26 cellular contexts compared by ENCODE assay signal in genomic region chr1:20693623-20694022, GRCh38. TPM values are rescaled to one million over a fixed set of nuclear protein-coding genes. Genes with fewer than 3 reads are reported as not detected.
DNase-seq lines count a peak whose midpoint lies in the region; ATAC-seq, FAIRE-seq and TF ChIP-seq lines count a peak whose summit lies in the region.
"Had no signal": no experiment of that assay in that cellular context is flagged by ENCODE, and none has a peak within 500 bp of the region (broad histone marks: within the 10 kb centered on the region; RNA-seq: fewer than 3 reads in every experiment).

No MANE protein-coding gene starts in this region.

- TF ChIP-seq CTCF in HepG2 (CRISPR knock-in tag; IDR thresholded peaks at IDR 0.05) (no peak), right lobe of liver (IDR thresholded peaks at IDR 0.05) (no peak)

- H2AFZ ChIP-seq in HepG2 (ENCODE audit: low read length), result no peak overlapping the region
- H2AFZ ChIP-seq: GM23248 had no signal

- in situ Hi-C loops in HepG2 (cut with HindIII; ENCODE audit: extremely low pct_ligation_motif_present, low pct_unique_long_range_greater_than_20kb), result loop anchor here (5.0 kb wide), 1 partner anchor 504 kb away; no protein-coding TSS in a partner anchor

- TF ChIP-seq POLR2A in HepG2 (IDR thresholded peaks at IDR 0.05; ENCODE audit: insufficient read depth in 1 of 2, low read depth in 2 of 2, low read length in 2 of 2) (no peak), right lobe of liver (IDR thresholded peaks at IDR 0.05) (no peak)

- intact Hi-C loops in HepG2 (cut with micrococcal nuclease; ENCODE audit: unreplicated experiment) (no loop called here), right lobe of liver (cut with DNase I) (loop anchor here in 1 of 2 donors (10.0 kb wide), 1 partner anchor 501 kb away; no protein-coding TSS in a partner anchor)

- no peaks in the 10 kb centered on the region for H3K79me2 ChIP-seq in HepG2 (ENCODE audit: insufficient read depth, low read length)

- H3K36me3 Mint-ChIP-seq in stimulated activated effector memory CD8-positive, alpha-beta T cell treated with anti-CD3 and anti-CD28 coated beads, Interleukin-12 subunit alpha, Interleukin-12 subunit beta, amount 100 ng/mL, for 72 hours, result no peaks in the 10 kb centered on the region
- H3K36me3 Mint-ChIP-seq in activated T-cell treated with anti-CD3 and anti-CD28 coated beads, Interleukin-2, amount 50 U/mL, for 24 hours (ENCODE audit: low read depth), result no peaks in the 10 kb centered on the region
- H3K36me3 Mint-ChIP-seq: CD14-positive monocyte had no signal

- H3K4me2 ChIP-seq in HepG2 (ENCODE audit: low read depth, low read length), result no peak overlapping the region
- H3K4me2 ChIP-seq: A549; BLaER1 treated with 17β-estradiol and CSF1 and Interleukin-3, amounts not matched to agents 10 nM and 100 nM had no signal

- H3K27me3 ChIP-seq in HepG2 (ENCODE audit: control insufficient read depth in 1 of 2, insufficient read depth in 2 of 2, low read length in 2 of 2) (peaks cover 6 to 21% of the 10 kb centered on the region in 2 experiments; a peak in 4 of 5 replicates), right lobe of liver (no peaks in the 10 kb centered on the region)
- H3K27me3 ChIP-seq: BE2C; BLaER1 treated with 17β-estradiol and CSF1 and Interleukin-3, amounts not matched to agents 10 nM and 100 nM had no signal

- H3K4me3 ChIP-seq in HepG2 (replicated peaks in 1 of 3; ENCODE audit: insufficient read depth in 1 of 3, low read depth in 2 of 3, low read length in 3 of 3) (no peak overlapping the region), right lobe of liver (no peak overlapping the region)
- H3K4me3 ChIP-seq: A549; BLaER1 treated with 17β-estradiol and CSF1 and Interleukin-3, amounts not matched to agents 10 nM and 100 nM; GM12878; GM23248 had no signal

- ATAC-seq in HepG2, result no peak
- no peak for ATAC-seq in right lobe of liver
- ATAC-seq in stimulated activated effector memory CD8-positive, alpha-beta T cell treated with anti-CD3 and anti-CD28 coated beads, Interleukin-12 subunit alpha, Interleukin-12 subunit beta, amount 100 ng/mL, for 72 hours, result no peak
- ATAC-seq: A549, GM12878 had no signal

- H3K9ac ChIP-seq in HepG2 (ENCODE audit: insufficient read depth, low read depth, low read length), result no peak overlapping the region
- H3K9ac ChIP-seq: BLaER1 treated with 17β-estradiol and CSF1 and Interleukin-3, amounts not matched to agents 10 nM and 100 nM; GM23248 had no signal

- H3K27me3 Mint-ChIP-seq in activated T-cell treated with anti-CD3 and anti-CD28 coated beads, Interleukin-2, amount 50 U/mL, for 24 hours, result peaks cover 2% of the 10 kb centered on the region
- H3K27me3 Mint-ChIP-seq: CD4-positive, alpha-beta T cell had no signal

- FAIRE-seq in HepG2 (lab: Jason Lieb, UNC), result no peak
- FAIRE-seq: A549, D721Med, GM12878, GM19239, H1 had no signal

- H3K4me1 ChIP-seq in HepG2 (ENCODE audit: insufficient read depth, low read length) (peaks cover 34% of the 10 kb centered on the region), right lobe of liver (no peaks in the 10 kb centered on the region)
- H3K4me1 ChIP-seq: BE2C had no signal

- CTCF ChIA-PET in HepG2 (lab: Yijun Ruan, JAX; ENCODE audit: low intra/inter-chr PET ratio, low total read pairs), result no interaction called here

- no peak for TF ChIP-seq RAD21 in HepG2 (CRISPR knock-in tag; IDR thresholded peaks at IDR 0.05)

- no peaks in the 10 kb centered on the region for H3K9me3 ChIP-seq in HepG2 (ENCODE audit: low read length)
- H3K9me3 ChIP-seq in right lobe of liver, result no peaks in the 10 kb centered on the region
- H3K9me3 ChIP-seq: A549; BE2C; BLaER1 treated with 17β-estradiol and CSF1 and Interleukin-3, amounts not matched to agents 10 nM and 100 nM had no signal

- no peaks in the 10 kb centered on the region for H3K9me3 Mint-ChIP-seq in stimulated activated effector memory CD8-positive, alpha-beta T cell treated with anti-CD3 and anti-CD28 coated beads, Interleukin-12 subunit alpha, Interleukin-12 subunit beta, amount 100 ng/mL, for 72 hours
- no peaks in the 10 kb centered on the region for H3K9me3 Mint-ChIP-seq in activated T-cell treated with anti-CD3 and anti-CD28 coated beads, Interleukin-2, amount 50 U/mL, for 24 hours
- H3K9me3 Mint-ChIP-seq: CD14-positive monocyte; CD4-positive, alpha-beta T cell; CD8-positive, alpha-beta memory T cell had no signal

- WGBS in HepG2 (ENCODE audit: low lambda C conversion rate), result 22% methylated on average over 2 of the region's 2 CpGs
- WGBS in right lobe of liver (ENCODE audit: insufficient coverage, low coverage, low lambda C conversion rate, missing lambda C conversion rate), result 83% methylated on average over 2 of the region's 2 CpGs

- no TSS peak for BruUV-seq in HepG2 (replicated peaks; lab: Mats Ljungman, UMichigan)

- no peaks in the 10 kb centered on the region for H3K36me3 ChIP-seq in HepG2 (replicated peaks in 1 of 2; ENCODE audit: control insufficient read depth in 1 of 2, insufficient read depth in 2 of 2, low read length in 2 of 2)
- H3K36me3 ChIP-seq in right lobe of liver, result no peaks in the 10 kb centered on the region
- H3K36me3 ChIP-seq: BE2C; BLaER1 treated with 17β-estradiol and CSF1 and Interleukin-3, amounts not matched to agents 10 nM and 100 nM had no signal

- no peak for TF ChIP-seq EP300 in HepG2 (IDR thresholded peaks at IDR 0.05; ENCODE audit: low read depth in 2 of 2, low read length in 2 of 2)
- TF ChIP-seq EP300 in HepG2 (CRISPR knock-in tag; IDR thresholded peaks at IDR 0.05; ENCODE audit: borderline replicate concordance), result no peak

- DNase-seq in HepG2 (ENCODE audit: low spot score) (no peak), right lobe of liver (no peak), myocyte (ENCODE audit: low read depth) (peak; percentile 12), iPS-NIHi11 (ENCODE audit: low spot score) (no peak)
- no peak for DNase-seq in stimulated activated effector memory CD8-positive, alpha-beta T cell treated with anti-CD3 and anti-CD28 coated beads, Interleukin-12 subunit alpha, Interleukin-12 subunit beta, amount 100 ng/mL, for 72 hours (ENCODE audit: low spot score in 2 of 2)
- no peak for DNase-seq in activated T-cell treated with anti-CD3 and anti-CD28 coated beads, Interleukin-2, amount 50 U/mL, for 24 hours
- DNase-seq: 8988T; ACHN; AML-193; BE2C; CD4-positive, alpha-beta T cell; CD8-positive, alpha-beta memory T cell; DMS 273 treated with DMSO at 0.1 percent for 48 hours; DMS79; EL; GDM1; GM23248; H7; HCEC 1CT had no signal

- peaks cover 14% of the 10 kb centered on the region for H3K4me1 Mint-ChIP-seq in stimulated activated effector memory CD8-positive, alpha-beta T cell treated with anti-CD3 and anti-CD28 coated beads, Interleukin-12 subunit alpha, Interleukin-12 subunit beta, amount 100 ng/mL, for 72 hours
- H3K4me1 Mint-ChIP-seq in activated T-cell treated with anti-CD3 and anti-CD28 coated beads, Interleukin-2, amount 50 U/mL, for 24 hours (ENCODE audit: low read depth), result peaks cover 9% of the 10 kb centered on the region

- H3K27ac Mint-ChIP-seq in stimulated activated effector memory CD8-positive, alpha-beta T cell treated with anti-CD3 and anti-CD28 coated beads, Interleukin-12 subunit alpha, Interleukin-12 subunit beta, amount 100 ng/mL, for 72 hours, result peak overlapping the region; percentile 14
- no peak overlapping the region for H3K27ac Mint-ChIP-seq in activated T-cell treated with anti-CD3 and anti-CD28 coated beads, Interleukin-2, amount 50 U/mL, for 24 hours
- H3K27ac Mint-ChIP-seq: CD14-positive monocyte; CD4-positive, alpha-beta T cell had no signal

- H4K20me1 ChIP-seq in HepG2 (ENCODE audit: insufficient read depth, low read length), result no peaks in the 10 kb centered on the region
- H4K20me1 ChIP-seq: BLaER1 treated with 17β-estradiol and CSF1 and Interleukin-3, amounts not matched to agents 10 nM and 100 nM had no signal

- H3K27ac ChIP-seq in HepG2 (ENCODE audit: extremely low read length, insufficient read depth, low read length), result no peak overlapping the region
- H3K27ac ChIP-seq in right lobe of liver, result no peak overlapping the region
- H3K27ac ChIP-seq: A549; BLaER1 treated with 17β-estradiol and CSF1 and Interleukin-3, amounts not matched to agents 10 nM and 100 nM; GM23248 had no signal

- H3K4me3 Mint-ChIP-seq in stimulated activated effector memory CD8-positive, alpha-beta T cell treated with anti-CD3 and anti-CD28 coated beads, Interleukin-12 subunit alpha, Interleukin-12 subunit beta, amount 100 ng/mL, for 72 hours, result no peak overlapping the region
- no peak overlapping the region for H3K4me3 Mint-ChIP-seq in activated T-cell treated with anti-CD3 and anti-CD28 coated beads, Interleukin-2, amount 50 U/mL, for 24 hours
- H3K4me3 Mint-ChIP-seq: CD14-positive monocyte; CD4-positive, alpha-beta T cell; CD8-positive, alpha-beta memory T cell had no signal

- POLR2A ChIA-PET in HepG2 (lab: Yijun Ruan, JAX), result no interaction called here

RNA-seq across cellular contexts. Expression of gene KIF17, which starts 24.2 kb away (rescaled TPM):
- total RNA-seq in HepG2 (2016; rRNA removed; fragmentation: Illumina TruSeq; extraction: Trizol) (0.24 and 0.25 TPM in 2 replicates), right lobe of liver (1 to 10 TPM; 1.0 to 3.2 (median 1.3) TPM), myocyte (0.10 and 0.19 TPM in 2 replicates)
- not detected in 2 replicates for total RNA-seq in HepG2 (2016; cell fraction: cytosol; rRNA removed; fragmentation: Illumina TruSeq; extraction: Trizol; ENCODE audit: low read depth)
- total RNA-seq in HepG2 (2016; cell fraction: insoluble cytoplasmic fraction; rRNA removed; fragmentation: Illumina TruSeq; extraction: Trizol), result 0.13 and 0.27 TPM in 2 replicates
- 0.34 TPM in 1 of 2 replicates, not detected in the other for total RNA-seq in HepG2 (2016; cell fraction: membrane; rRNA removed; fragmentation: Illumina TruSeq; extraction: Trizol)
- 0.16 TPM in 1 of 2 replicates, not detected in the other for total RNA-seq in HepG2 (2016; cell fraction: nucleus; rRNA removed; fragmentation: Illumina TruSeq; extraction: Trizol)
- 0.44 and 0.52 TPM in 2 replicates for polyA plus RNA-seq in HepG2 (2011; rRNA removed)
- polyA plus RNA-seq in HepG2 (2011; cell fraction: cytosol; rRNA removed), result 0.27 and 0.36 TPM in 2 replicates
- polyA plus RNA-seq in HepG2 (2011; cell fraction: nucleus; rRNA removed), result 0.63 and 0.69 TPM in 2 replicates
- 0.35 and 0.60 TPM in 2 replicates for polyA plus RNA-seq in HepG2 (2012)
- polyA plus RNA-seq in HepG2 (2016; cell fraction: cytosol; fragmentation: Illumina TruSeq; extraction: Trizol; ENCODE audit: low read depth), result 0.11 and 0.24 TPM in 2 replicates
- 0.21 TPM in 1 of 2 replicates, not detected in the other for polyA plus RNA-seq in HepG2 (2016; cell fraction: insoluble cytoplasmic fraction; fragmentation: Illumina TruSeq; extraction: Trizol; ENCODE audit: low read depth)
- 0.14 and 0.47 TPM in 2 replicates for polyA plus RNA-seq in HepG2 (2016; cell fraction: membrane; fragmentation: Illumina TruSeq; extraction: Trizol; ENCODE audit: low read depth)
- 0.36 TPM in 1 of 2 replicates, not detected in the other for polyA plus RNA-seq in HepG2 (2016; cell fraction: nucleus; fragmentation: Illumina TruSeq; extraction: Trizol; ENCODE audit: insufficient read depth, low read depth)
- 0.78 TPM in 1 of 2 replicates, not detected in the other for polyA minus RNA-seq in HepG2 (2011; rRNA and poly(A)+ RNA removed; ENCODE audit: low replicate concordance)
- not detected in 2 replicates for polyA minus RNA-seq in HepG2 (2011; cell fraction: cytosol; rRNA and poly(A)+ RNA removed)
- 0.52 and 0.62 TPM in 2 replicates for polyA minus RNA-seq in HepG2 (2011; cell fraction: nucleus; rRNA and poly(A)+ RNA removed)
- 0.16 TPM for polyA plus RNA-seq in myocyte (2012)
- total RNA-seq: CD4-positive, alpha-beta T cell; CD8-positive, alpha-beta memory T cell had no signal
- polyA plus RNA-seq: CD14-positive monocyte; CD8-positive, alpha-beta memory T cell had no signal

RNA-seq across cellular contexts. Expression of gene DDOST, which starts 32.5 kb away (rescaled TPM):
- total RNA-seq in HepG2 (2016; rRNA removed; fragmentation: Illumina TruSeq; extraction: Trizol), result 167 and 335 TPM in 2 replicates
- total RNA-seq in HepG2 (2016; cell fraction: cytosol; rRNA removed; fragmentation: Illumina TruSeq; extraction: Trizol; ENCODE audit: low read depth), result 55.5 and 58.3 TPM in 2 replicates
- total RNA-seq in HepG2 (2016; cell fraction: insoluble cytoplasmic fraction; rRNA removed; fragmentation: Illumina TruSeq; extraction: Trizol), result 152 and 344 TPM in 2 replicates
- total RNA-seq in HepG2 (2016; cell fraction: membrane; rRNA removed; fragmentation: Illumina TruSeq; extraction: Trizol), result 109 and 116 TPM in 2 replicates
- total RNA-seq in HepG2 (2016; cell fraction: nucleus; rRNA removed; fragmentation: Illumina TruSeq; extraction: Trizol), result 220 and 261 TPM in 2 replicates
- 485 and 494 TPM in 2 replicates for polyA plus RNA-seq in HepG2 (2011; rRNA removed)
- 512 and 565 TPM in 2 replicates for polyA plus RNA-seq in HepG2 (2011; cell fraction: cytosol; rRNA removed)
- polyA plus RNA-seq in HepG2 (2011; cell fraction: nucleus; rRNA removed), result 123 and 124 TPM in 2 replicates
- 190 and 241 TPM in 2 replicates for polyA plus RNA-seq in HepG2 (2012)
- 62.9 and 71.0 TPM in 2 replicates for polyA plus RNA-seq in HepG2 (2016; cell fraction: cytosol; fragmentation: Illumina TruSeq; extraction: Trizol; ENCODE audit: low read depth)
- 137 and 148 TPM in 2 replicates for polyA plus RNA-seq in HepG2 (2016; cell fraction: insoluble cytoplasmic fraction; fragmentation: Illumina TruSeq; extraction: Trizol; ENCODE audit: low read depth)
- 92.2 and 98.9 TPM in 2 replicates for polyA plus RNA-seq in HepG2 (2016; cell fraction: membrane; fragmentation: Illumina TruSeq; extraction: Trizol; ENCODE audit: low read depth)
- polyA plus RNA-seq in HepG2 (2016; cell fraction: nucleus; fragmentation: Illumina TruSeq; extraction: Trizol; ENCODE audit: insufficient read depth, low read depth), result 331 and 354 TPM in 2 replicates
- 116 and 435 TPM in 2 replicates for polyA minus RNA-seq in HepG2 (2011; rRNA and poly(A)+ RNA removed; ENCODE audit: low replicate concordance)
- 152 TPM in 2 replicates for polyA minus RNA-seq in HepG2 (2011; cell fraction: cytosol; rRNA and poly(A)+ RNA removed)
- 85.1 and 101 TPM in 2 replicates for polyA minus RNA-seq in HepG2 (2011; cell fraction: nucleus; rRNA and poly(A)+ RNA removed)
- total RNA-seq in right lobe of liver, result 100 to 1,000 TPM in 3 of 6 experiments, 10 to 100 TPM in 3; 53.0 to 132 (median 100) TPM
- 184 and 204 TPM in 2 replicates for total RNA-seq in myocyte
- polyA plus RNA-seq in myocyte (2012), result 202 TPM

RNA-seq across cellular contexts. Expression of gene SH2D5, which starts 38.9 kb away (rescaled TPM):
- 1.7 and 3.4 TPM in 2 replicates for total RNA-seq in HepG2 (2016; rRNA removed; fragmentation: Illumina TruSeq; extraction: Trizol)
- 0.20 and 0.26 TPM in 2 replicates for total RNA-seq in HepG2 (2016; cell fraction: cytosol; rRNA removed; fragmentation: Illumina TruSeq; extraction: Trizol; ENCODE audit: low read depth)
- 1.6 and 2.0 TPM in 2 replicates for total RNA-seq in HepG2 (2016; cell fraction: insoluble cytoplasmic fraction; rRNA removed; fragmentation: Illumina TruSeq; extraction: Trizol)
- 1.4 and 1.8 TPM in 2 replicates for total RNA-seq in HepG2 (2016; cell fraction: membrane; rRNA removed; fragmentation: Illumina TruSeq; extraction: Trizol)
- 1.8 and 2.2 TPM in 2 replicates for total RNA-seq in HepG2 (2016; cell fraction: nucleus; rRNA removed; fragmentation: Illumina TruSeq; extraction: Trizol)
- polyA plus RNA-seq in HepG2 (2011; rRNA removed), result 1.2 and 1.4 TPM in 2 replicates
- polyA plus RNA-seq in HepG2 (2011; cell fraction: cytosol; rRNA removed), result 0.87 and 0.92 TPM in 2 replicates
- 7.0 and 10.0 TPM in 2 replicates for polyA plus RNA-seq in HepG2 (2011; cell fraction: nucleus; rRNA removed)
- polyA plus RNA-seq in HepG2 (2012), result 0.94 and 1.8 TPM in 2 replicates
- polyA plus RNA-seq in HepG2 (2016; cell fraction: cytosol; fragmentation: Illumina TruSeq; extraction: Trizol; ENCODE audit: low read depth), result 0.29 and 0.55 TPM in 2 replicates
- polyA plus RNA-seq in HepG2 (2016; cell fraction: insoluble cytoplasmic fraction; fragmentation: Illumina TruSeq; extraction: Trizol; ENCODE audit: low read depth), result 0.69 and 1.5 TPM in 2 replicates
- 0.64 and 0.86 TPM in 2 replicates for polyA plus RNA-seq in HepG2 (2016; cell fraction: membrane; fragmentation: Illumina TruSeq; extraction: Trizol; ENCODE audit: low read depth)
- polyA plus RNA-seq in HepG2 (2016; cell fraction: nucleus; fragmentation: Illumina TruSeq; extraction: Trizol; ENCODE audit: insufficient read depth, low read depth), result 4.8 and 5.7 TPM in 2 replicates
- polyA minus RNA-seq in HepG2 (2011; rRNA and poly(A)+ RNA removed; ENCODE audit: low replicate concordance), result 0.05 and 0.76 TPM in 2 replicates
- polyA minus RNA-seq in HepG2 (2011; cell fraction: cytosol; rRNA and poly(A)+ RNA removed), result 0.40 and 1.4 TPM in 2 replicates
- polyA minus RNA-seq in HepG2 (2011; cell fraction: nucleus; rRNA and poly(A)+ RNA removed), result 0.77 and 0.87 TPM in 2 replicates
- total RNA-seq in right lobe of liver, result 1 to 10 TPM in 2 of 6 experiments, under 1 TPM in 1, not detected in 3; 0.80 to 1.8 (median 1.4) TPM
- total RNA-seq in myocyte, result 0.47 and 1.5 TPM in 2 replicates
- polyA plus RNA-seq in myocyte (2012), result 0.49 TPM
- polyA plus RNA-seq: CD14-positive monocyte; CD8-positive, alpha-beta memory T cell had no signal
